1 cellular context compared by ENCODE assay signal in genomic region chr1:218294531-218294930, GRCh38.
TF ChIP-seq lines count a peak whose summit lies in the region.

No MANE protein-coding gene starts in this region.

TF ChIP-seq in SK-N-SH treated with all-trans-retinoic acid at 6 μM for 48 hours, 23 proteins besides CTCF, POLR2A, EP300 and RAD21:
- TF ChIP-seq CREB5 (CRISPR knock-in tag; IDR thresholded peaks at IDR 0.05; ENCODE audit: low read depth): no peak
- no peak for TF ChIP-seq OSR1 (CRISPR knock-in tag; IDR thresholded peaks at IDR 0.05)
- TF ChIP-seq ZC3H10 (CRISPR knock-in tag; IDR thresholded peaks at IDR 0.05): no peak
- TF ChIP-seq ZNF8 (CRISPR knock-in tag; IDR thresholded peaks at IDR 0.05): no peak
- TF ChIP-seq ZFP3 (CRISPR knock-in tag; IDR thresholded peaks at IDR 0.05): no peak
- TF ChIP-seq GLIS3 (CRISPR knock-in tag; IDR thresholded peaks at IDR 0.05): no peak
